1 cellular context compared by ENCODE assay signal in genomic region chr5:32275421-32275765, GRCh38.
TF ChIP-seq lines count a peak whose summit lies in the region.

No MANE protein-coding gene starts in this region.

TF ChIP-seq in H1, 55 proteins besides CTCF, POLR2A, EP300 and RAD21:
- TF ChIP-seq CREB1 (IDR thresholded peaks at IDR 0.05) (no peak), CHD2 (IDR thresholded peaks at IDR 0.05; ENCODE audit: low read length) (no peak), SIX5 (IDR thresholded peaks at IDR 0.05; ENCODE audit: low read depth, low read length) (no peak), EGR1 (IDR thresholded peaks at IDR 0.05; ENCODE audit: borderline replicate concordance, low read depth, low read length) (no peak), YY1 (IDR thresholded peaks at IDR 0.05; ENCODE audit: low read depth, low read length) (no peak), KDM4A (IDR thresholded peaks at IDR 0.05; ENCODE audit: low read depth, low read length, severe bottlenecking) (no peak), SP1 (IDR thresholded peaks at IDR 0.05; ENCODE audit: low read depth, low read length) (no peak), RBBP5 (IDR thresholded peaks at IDR 0.05; ENCODE audit: borderline replicate concordance, low read depth, low read length) (no peak), HDAC2 (IDR thresholded peaks at IDR 0.05; ENCODE audit: borderline replicate concordance in 1 of 2, low read depth in 2 of 2, low read length in 2 of 2) (no peak), POU5F1 (IDR thresholded peaks at IDR 0.05; ENCODE audit: low read depth, low read length) (no peak), SRF (IDR thresholded peaks at IDR 0.05; ENCODE audit: low read depth, low read length) (no peak)
- TF ChIP-seq, protein P1, sequence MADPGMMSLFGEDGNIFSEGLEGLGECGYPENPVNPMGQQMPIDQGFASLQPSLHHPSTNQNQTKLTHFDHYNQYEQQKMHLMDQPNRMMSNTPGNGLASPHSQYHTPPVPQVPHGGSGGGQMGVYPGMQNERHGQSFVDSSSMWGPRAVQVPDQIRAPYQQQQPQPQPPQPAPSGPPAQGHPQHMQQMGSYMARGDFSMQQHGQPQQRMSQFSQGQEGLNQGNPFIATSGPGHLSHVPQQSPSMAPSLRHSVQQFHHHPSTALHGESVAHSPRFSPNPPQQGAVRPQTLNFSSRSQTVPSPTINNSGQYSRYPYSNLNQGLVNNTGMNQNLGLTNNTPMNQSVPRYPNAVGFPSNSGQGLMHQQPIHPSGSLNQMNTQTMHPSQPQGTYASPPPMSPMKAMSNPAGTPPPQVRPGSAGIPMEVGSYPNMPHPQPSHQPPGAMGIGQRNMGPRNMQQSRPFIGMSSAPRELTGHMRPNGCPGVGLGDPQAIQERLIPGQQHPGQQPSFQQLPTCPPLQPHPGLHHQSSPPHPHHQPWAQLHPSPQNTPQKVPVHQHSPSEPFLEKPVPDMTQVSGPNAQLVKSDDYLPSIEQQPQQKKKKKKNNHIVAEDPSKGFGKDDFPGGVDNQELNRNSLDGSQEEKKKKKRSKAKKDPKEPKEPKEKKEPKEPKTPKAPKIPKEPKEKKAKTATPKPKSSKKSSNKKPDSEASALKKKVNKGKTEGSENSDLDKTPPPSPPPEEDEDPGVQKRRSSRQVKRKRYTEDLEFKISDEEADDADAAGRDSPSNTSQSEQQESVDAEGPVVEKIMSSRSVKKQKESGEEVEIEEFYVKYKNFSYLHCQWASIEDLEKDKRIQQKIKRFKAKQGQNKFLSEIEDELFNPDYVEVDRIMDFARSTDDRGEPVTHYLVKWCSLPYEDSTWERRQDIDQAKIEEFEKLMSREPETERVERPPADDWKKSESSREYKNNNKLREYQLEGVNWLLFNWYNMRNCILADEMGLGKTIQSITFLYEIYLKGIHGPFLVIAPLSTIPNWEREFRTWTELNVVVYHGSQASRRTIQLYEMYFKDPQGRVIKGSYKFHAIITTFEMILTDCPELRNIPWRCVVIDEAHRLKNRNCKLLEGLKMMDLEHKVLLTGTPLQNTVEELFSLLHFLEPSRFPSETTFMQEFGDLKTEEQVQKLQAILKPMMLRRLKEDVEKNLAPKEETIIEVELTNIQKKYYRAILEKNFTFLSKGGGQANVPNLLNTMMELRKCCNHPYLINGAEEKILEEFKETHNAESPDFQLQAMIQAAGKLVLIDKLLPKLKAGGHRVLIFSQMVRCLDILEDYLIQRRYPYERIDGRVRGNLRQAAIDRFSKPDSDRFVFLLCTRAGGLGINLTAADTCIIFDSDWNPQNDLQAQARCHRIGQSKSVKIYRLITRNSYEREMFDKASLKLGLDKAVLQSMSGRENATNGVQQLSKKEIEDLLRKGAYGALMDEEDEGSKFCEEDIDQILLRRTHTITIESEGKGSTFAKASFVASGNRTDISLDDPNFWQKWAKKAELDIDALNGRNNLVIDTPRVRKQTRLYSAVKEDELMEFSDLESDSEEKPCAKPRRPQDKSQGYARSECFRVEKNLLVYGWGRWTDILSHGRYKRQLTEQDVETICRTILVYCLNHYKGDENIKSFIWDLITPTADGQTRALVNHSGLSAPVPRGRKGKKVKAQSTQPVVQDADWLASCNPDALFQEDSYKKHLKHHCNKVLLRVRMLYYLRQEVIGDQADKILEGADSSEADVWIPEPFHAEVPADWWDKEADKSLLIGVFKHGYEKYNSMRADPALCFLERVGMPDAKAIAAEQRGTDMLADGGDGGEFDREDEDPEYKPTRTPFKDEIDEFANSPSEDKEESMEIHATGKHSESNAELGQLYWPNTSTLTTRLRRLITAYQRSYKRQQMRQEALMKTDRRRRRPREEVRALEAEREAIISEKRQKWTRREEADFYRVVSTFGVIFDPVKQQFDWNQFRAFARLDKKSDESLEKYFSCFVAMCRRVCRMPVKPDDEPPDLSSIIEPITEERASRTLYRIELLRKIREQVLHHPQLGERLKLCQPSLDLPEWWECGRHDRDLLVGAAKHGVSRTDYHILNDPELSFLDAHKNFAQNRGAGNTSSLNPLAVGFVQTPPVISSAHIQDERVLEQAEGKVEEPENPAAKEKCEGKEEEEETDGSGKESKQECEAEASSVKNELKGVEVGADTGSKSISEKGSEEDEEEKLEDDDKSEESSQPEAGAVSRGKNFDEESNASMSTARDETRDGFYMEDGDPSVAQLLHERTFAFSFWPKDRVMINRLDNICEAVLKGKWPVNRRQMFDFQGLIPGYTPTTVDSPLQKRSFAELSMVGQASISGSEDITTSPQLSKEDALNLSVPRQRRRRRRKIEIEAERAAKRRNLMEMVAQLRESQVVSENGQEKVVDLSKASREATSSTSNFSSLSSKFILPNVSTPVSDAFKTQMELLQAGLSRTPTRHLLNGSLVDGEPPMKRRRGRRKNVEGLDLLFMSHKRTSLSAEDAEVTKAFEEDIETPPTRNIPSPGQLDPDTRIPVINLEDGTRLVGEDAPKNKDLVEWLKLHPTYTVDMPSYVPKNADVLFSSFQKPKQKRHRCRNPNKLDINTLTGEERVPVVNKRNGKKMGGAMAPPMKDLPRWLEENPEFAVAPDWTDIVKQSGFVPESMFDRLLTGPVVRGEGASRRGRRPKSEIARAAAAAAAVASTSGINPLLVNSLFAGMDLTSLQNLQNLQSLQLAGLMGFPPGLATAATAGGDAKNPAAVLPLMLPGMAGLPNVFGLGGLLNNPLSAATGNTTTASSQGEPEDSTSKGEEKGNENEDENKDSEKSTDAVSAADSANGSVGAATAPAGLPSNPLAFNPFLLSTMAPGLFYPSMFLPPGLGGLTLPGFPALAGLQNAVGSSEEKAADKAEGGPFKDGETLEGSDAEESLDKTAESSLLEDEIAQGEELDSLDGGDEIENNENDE (IDR thresholded peaks at IDR 0.05; ENCODE audit: insufficient replicate concordance, low read length) = no peak
